Comparison of ENCODE assay signal across 1 cellular context in the genomic region with DNA sequence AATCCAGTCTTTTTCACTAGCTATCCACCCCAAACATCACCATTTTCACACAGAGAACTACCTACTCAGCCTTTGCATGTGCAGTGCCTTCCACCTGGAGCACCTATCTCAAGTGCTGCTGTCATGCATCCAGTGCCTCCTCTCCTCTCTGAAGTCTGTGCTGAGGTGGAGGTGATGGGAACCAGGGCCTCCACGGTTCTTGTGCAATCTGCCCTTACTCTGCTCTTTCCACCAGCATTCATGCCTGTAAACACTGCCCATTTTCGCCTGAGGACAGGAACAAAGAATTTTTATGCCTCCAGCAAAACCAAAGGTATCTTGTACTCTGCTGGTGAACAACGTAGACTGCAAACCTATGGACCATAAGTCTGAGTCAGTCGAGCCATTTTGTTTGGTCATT.
TF ChIP-seq lines count a peak whose summit lies in the region.

No MANE protein-coding gene starts in this region.

TF ChIP-seq in IMR-90, 13 proteins besides CTCF, POLR2A, EP300 and RAD21 (continued from another document):
- no peak for TF ChIP-seq MAFK (IDR thresholded peaks at IDR 0.05; ENCODE audit: low read depth, low read length)
- TF ChIP-seq NFE2L2 (IDR thresholded peaks at IDR 0.05; ENCODE audit: low read depth, low read length) = no peak
- no peak for TF ChIP-seq RCOR1 (IDR thresholded peaks at IDR 0.05; ENCODE audit: insufficient replicate concordance, low read length)
- TF ChIP-seq CHD1 (IDR thresholded peaks at IDR 0.05; ENCODE audit: low read depth, low read length) = no peak
- no peak for TF ChIP-seq MAZ (IDR thresholded peaks at IDR 0.05; ENCODE audit: borderline replicate concordance, low read depth, low read length)
- TF ChIP-seq, protein P1, sequence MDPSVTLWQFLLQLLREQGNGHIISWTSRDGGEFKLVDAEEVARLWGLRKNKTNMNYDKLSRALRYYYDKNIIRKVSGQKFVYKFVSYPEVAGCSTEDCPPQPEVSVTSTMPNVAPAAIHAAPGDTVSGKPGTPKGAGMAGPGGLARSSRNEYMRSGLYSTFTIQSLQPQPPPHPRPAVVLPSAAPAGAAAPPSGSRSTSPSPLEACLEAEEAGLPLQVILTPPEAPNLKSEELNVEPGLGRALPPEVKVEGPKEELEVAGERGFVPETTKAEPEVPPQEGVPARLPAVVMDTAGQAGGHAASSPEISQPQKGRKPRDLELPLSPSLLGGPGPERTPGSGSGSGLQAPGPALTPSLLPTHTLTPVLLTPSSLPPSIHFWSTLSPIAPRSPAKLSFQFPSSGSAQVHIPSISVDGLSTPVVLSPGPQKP (IDR thresholded peaks at IDR 0.05; ENCODE audit: borderline replicate concordance, low read depth, low read length) = no peak
- TF ChIP-seq MXI1 (IDR thresholded peaks at IDR 0.05; ENCODE audit: borderline replicate concordance, low read depth, low read length) = no peak
- TF ChIP-seq, protein P2, sequence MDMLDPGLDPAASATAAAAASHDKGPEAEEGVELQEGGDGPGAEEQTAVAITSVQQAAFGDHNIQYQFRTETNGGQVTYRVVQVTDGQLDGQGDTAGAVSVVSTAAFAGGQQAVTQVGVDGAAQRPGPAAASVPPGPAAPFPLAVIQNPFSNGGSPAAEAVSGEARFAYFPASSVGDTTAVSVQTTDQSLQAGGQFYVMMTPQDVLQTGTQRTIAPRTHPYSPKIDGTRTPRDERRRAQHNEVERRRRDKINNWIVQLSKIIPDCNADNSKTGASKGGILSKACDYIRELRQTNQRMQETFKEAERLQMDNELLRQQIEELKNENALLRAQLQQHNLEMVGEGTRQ (IDR thresholded peaks at IDR 0.05; ENCODE audit: low read depth, low read length) = no peak
